30 cellular contexts compared by ENCODE assay signal in the genomic region with DNA sequence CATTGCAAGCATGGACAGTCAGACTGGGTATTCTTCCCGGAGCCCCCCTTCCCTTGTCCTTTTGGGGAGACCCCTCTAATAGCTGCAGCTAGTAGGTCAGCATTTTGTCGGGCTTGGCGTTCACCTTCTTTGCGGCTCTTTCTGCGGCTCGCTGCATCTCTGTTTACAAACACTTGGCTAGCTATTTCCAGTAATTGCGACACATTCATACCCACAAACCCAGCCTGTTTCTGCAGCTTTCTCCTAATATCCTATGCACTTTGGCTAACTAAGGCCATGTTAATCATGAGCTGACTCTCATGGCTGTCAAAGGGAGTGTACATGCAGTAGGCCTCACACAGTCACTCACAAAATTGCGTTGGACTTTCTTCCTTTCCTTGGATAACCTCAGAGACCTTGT.
"Had no signal": no experiment of that assay in that cellular context is flagged by ENCODE, and none has a peak within 500 bp of the region (broad histone marks: within the 10 kb centered on the region; RNA-seq: fewer than 3 reads in every experiment).

No MANE protein-coding gene starts in this region.

- H3K4me1 ChIP-seq: left lung, lower lobe of right lung, neural progenitor cell, right atrium auricular region, stomach, testis, thyroid gland, transverse colon, upper lobe of left lung, vagina had no signal

- H3K27me3 ChIP-seq: left lung, neural progenitor cell, neutrophil, ovary, right atrium auricular region, stomach, testis, thyroid gland, transverse colon, upper lobe of left lung, vagina had no signal

- H3K4me3 ChIP-seq: left lung, lower lobe of right lung, neural progenitor cell, ovary, right atrium auricular region, skin epidermis, stomach, testis, thyroid gland, transverse colon, upper lobe of left lung, vagina had no signal

- H3K27me3 Mint-ChIP-seq: naive thymus-derived CD8-positive, alpha-beta T cell; progenitor cell of endocrine pancreas; stimulated activated naive B cell treated with anti-CD40 and anti-IgM and Interleukin-4, amounts not matched to agents 10 μg/mL and 1 μg/mL and 100 μg/mL, for 72 hours had no signal

- H3K9me3 ChIP-seq: neutrophil, ovary, testis, thyroid gland, vagina had no signal

- H3K9ac ChIP-seq: neural progenitor cell had no signal

- H3K4me3 Mint-ChIP-seq: immature natural killer cell; naive thymus-derived CD8-positive, alpha-beta T cell; nephron; neural progenitor cell; stimulated activated naive B cell treated with anti-CD40 and anti-IgM and Interleukin-4, amounts not matched to agents 10 μg/mL and 1 μg/mL and 100 μg/mL, for 72 hours had no signal

- H3K36me3 Mint-ChIP-seq: immature natural killer cell, neural progenitor cell had no signal

- H3K27ac Mint-ChIP-seq: immature natural killer cell; nephron; neural progenitor cell; progenitor cell of endocrine pancreas; stimulated activated naive B cell treated with anti-CD40 and anti-IgM and Interleukin-4, amounts not matched to agents 10 μg/mL and 1 μg/mL and 100 μg/mL, for 72 hours had no signal

- FAIRE-seq: islet of Langerhans, kidney had no signal

- H3K36me3 ChIP-seq: left lung, lower lobe of right lung, neural progenitor cell, neutrophil, ovary, right atrium auricular region, stomach, thyroid gland, transverse colon, upper lobe of left lung, vagina had no signal

- DNase-seq: immature natural killer cell; kidney; left colon; left lung; lower lobe of right lung; mammary epithelial cell; mesenchymal stem cell; naive thymus-derived CD8-positive, alpha-beta T cell; occipital lobe; ovary; stimulated activated CD4-positive, alpha-beta T cell treated with anti-CD3 and anti-CD28 coated beads, Interleukin-12 subunit alpha, Interleukin-12 subunit beta, amount 100 ng/mL, for 4 hours; stimulated activated CD4-positive, alpha-beta T cell treated with anti-CD3 and anti-CD28 coated beads, Interleukin-15, amount 100 ng/mL, for 24 hours; stimulated activated CD4-positive, alpha-beta T cell treated with anti-CD3 and anti-CD28 coated beads, Interleukin-2, amount 100 ng/mL, for 24 hours; stimulated activated CD4-positive, alpha-beta T cell treated with anti-CD3 and anti-CD28 coated beads, Interleukin-4, amount 100 ng/mL, for 1 hour; stimulated activated naive B cell treated with anti-CD40 and anti-IgM and Interleukin-4, amounts not matched to agents 10 μg/mL and 1 μg/mL and 100 μg/mL, for 72 hours; stimulated activated naive CD8-positive, alpha-beta T cell treated with anti-CD3 and anti-CD28 coated beads, Interleukin-15, Interleukin-2, amounts not matched to agents 100 U/mL and 50 U/mL, for 24 hours; stomach; testis; thyroid gland; transverse colon; upper lobe of left lung had no signal

- H3K4me1 Mint-ChIP-seq: immature natural killer cell, nephron, neural progenitor cell had no signal

- H3K27ac ChIP-seq: left lung, lower lobe of right lung, neural progenitor cell, neutrophil, ovary, right atrium auricular region, skin epidermis, stomach, testis, thyroid gland, transverse colon, upper lobe of left lung, vagina had no signal

- ATAC-seq: left colon; left lung; lower lobe of right lung; naive thymus-derived CD8-positive, alpha-beta T cell; sciatic nerve; stimulated activated naive B cell treated with anti-CD40 and anti-IgM and Interleukin-4, amounts not matched to agents 10 μg/mL and 1 μg/mL and 100 μg/mL, for 72 hours; stimulated activated naive CD8-positive, alpha-beta T cell treated with anti-CD3 and anti-CD28 coated beads, Interleukin-15, Interleukin-2, amounts not matched to agents 100 U/mL and 50 U/mL, for 24 hours had no signal

- H3K4me2 ChIP-seq: neural progenitor cell had no signal

- H2AFZ ChIP-seq: neural progenitor cell had no signal
